7 cellular contexts compared by ENCODE assay signal in the genomic region with DNA sequence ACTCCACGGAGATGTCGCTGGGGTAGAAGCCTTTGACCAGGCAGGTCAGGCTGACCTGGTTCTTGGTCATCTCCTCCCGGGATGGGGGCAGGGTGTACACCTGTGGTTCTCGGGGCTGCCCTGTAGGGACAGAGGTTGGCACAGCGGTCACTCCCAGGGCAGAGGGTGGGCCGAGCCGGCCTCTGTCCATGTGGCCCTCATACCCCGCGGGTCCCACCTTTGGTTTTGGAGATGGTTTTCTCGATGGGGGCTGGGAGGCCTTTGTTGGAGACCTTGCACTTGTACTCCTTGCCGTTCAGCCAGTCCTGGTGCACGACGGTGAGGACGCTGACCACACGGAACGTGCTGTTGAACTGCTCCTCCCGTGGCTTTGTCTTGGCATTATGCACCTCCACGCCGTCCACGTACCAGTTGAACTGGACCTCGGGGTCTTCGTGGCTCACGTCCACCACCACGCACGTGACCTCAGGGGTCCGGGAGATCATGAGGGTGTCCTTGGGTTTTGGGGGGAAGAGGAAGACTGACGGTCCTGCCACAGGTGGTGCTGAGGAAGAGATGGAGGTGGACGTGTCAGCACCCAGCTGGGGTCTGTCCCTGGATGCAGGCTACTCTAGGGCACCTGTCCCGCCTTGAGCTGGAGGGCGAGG.
A peak's percentile ranks its signal among the peaks of the same experiment; 100 is the strongest.
DNase-seq lines count a peak whose midpoint lies in the region; ATAC-seq and TF ChIP-seq lines count a peak whose summit lies in the region.
"Not testable (repeated sequence)": the region's sequence is repeated elsewhere in the genome, so short reads cannot be mapped to it uniquely, and the experiment has no call there.

No MANE protein-coding gene starts in this region.

- not testable (repeated sequence) for TF ChIP-seq POLR2A in upper lobe of left lung (IDR thresholded peaks at IDR 0.05)

- H3K27ac Mint-ChIP-seq in IgD-negative memory B cell (peak overlapping the region in 1 of 3 donors; percentile 8), memory B cell (peak overlapping the region; percentile 87)
- not testable (repeated sequence) for H3K27ac Mint-ChIP-seq in activated naive CD8-positive, alpha-beta T cell treated with anti-CD3 and anti-CD28 coated beads, Interleukin-2, amount 10 ng/mL, durations not matched to agents 7 days and 5 days; chondrocyte (ENCODE audit: unreplicated experiment)
- H3K27ac Mint-ChIP-seq in stimulated activated memory B cell treated with anti-CD40 and anti-IgM and Interleukin-4, amounts not matched to agents 10 μg/mL and 1 μg/mL and 100 μg/mL, for 72 hours, result peak overlapping the region; percentile 85

- not testable (repeated sequence) for H3K9me3 Mint-ChIP-seq in IgD-negative memory B cell; activated naive CD8-positive, alpha-beta T cell treated with anti-CD3 and anti-CD28 coated beads, Interleukin-2, amount 10 ng/mL, durations not matched to agents 7 days and 5 days; chondrocyte (ENCODE audit: low read depth); memory B cell; stimulated activated memory B cell treated with anti-CD40 and anti-IgM and Interleukin-4, amounts not matched to agents 10 μg/mL and 1 μg/mL and 100 μg/mL, for 72 hours

- DNase-seq in activated effector memory CD4-positive, alpha-beta T cell treated with anti-CD3 and anti-CD28 coated beads, Interleukin-2, amount 50 U/mL, for 16 hours, result peak; percentile 50
- DNase-seq in activated naive CD8-positive, alpha-beta T cell treated with anti-CD3 and anti-CD28 coated beads, Interleukin-2, amount 10 ng/mL, durations not matched to agents 7 days and 5 days, result peak; percentile 28
- DNase-seq in chondrocyte (ENCODE audit: low spot score), result peak; percentile 65
- DNase-seq in memory B cell (ENCODE audit: low spot score in 2 of 2), result not testable (repeated sequence)
- DNase-seq in upper lobe of left lung, result peak; percentile 8 to 60

- not testable (repeated sequence) for ATAC-seq in activated naive CD8-positive, alpha-beta T cell treated with anti-CD3 and anti-CD28 coated beads, Interleukin-2, amount 10 ng/mL, durations not matched to agents 7 days and 5 days (ENCODE audit: low read depth); memory B cell (ENCODE audit: low read depth); stimulated activated memory B cell treated with anti-CD40 and anti-IgM and Interleukin-4, amounts not matched to agents 10 μg/mL and 1 μg/mL and 100 μg/mL, for 72 hours; upper lobe of left lung (ENCODE audit: low FRiP score in 2 of 2)

- POLR2A ChIA-PET in activated naive CD8-positive, alpha-beta T cell treated with anti-CD3 and anti-CD28 coated beads, Interleukin-2, amount 10 ng/mL, durations not matched to agents 7 days and 5 days (lab: Charles Lee), result not testable (repeated sequence)

- H3K4me3 Mint-ChIP-seq in IgD-negative memory B cell, result peak overlapping the region; percentile 56 to 89 (median 78)
- H3K4me3 Mint-ChIP-seq in activated naive CD8-positive, alpha-beta T cell treated with anti-CD3 and anti-CD28 coated beads, Interleukin-2, amount 10 ng/mL, durations not matched to agents 7 days and 5 days; chondrocyte (ENCODE audit: unreplicated experiment): not testable (repeated sequence)
- H3K4me3 Mint-ChIP-seq in memory B cell, result peak overlapping the region; percentile 92
- peak overlapping the region; percentile 89 for H3K4me3 Mint-ChIP-seq in stimulated activated memory B cell treated with anti-CD40 and anti-IgM and Interleukin-4, amounts not matched to agents 10 μg/mL and 1 μg/mL and 100 μg/mL, for 72 hours

- TF ChIP-seq CTCF in chondrocyte (IDR thresholded peaks at IDR 0.05); upper lobe of left lung (IDR thresholded peaks at IDR 0.05): not testable (repeated sequence)

- H3K27ac ChIP-seq in upper lobe of left lung, result not testable (repeated sequence)

- H3K9me3 ChIP-seq in upper lobe of left lung, result not testable (repeated sequence)

- H3K27me3 ChIP-seq in upper lobe of left lung, result not testable (repeated sequence)

- 86 to 89% methylated on average over 12 to 26 of the region's 30 CpGs for WGBS in upper lobe of left lung, 2 donors

- not testable (repeated sequence) for H3K4me3 ChIP-seq in upper lobe of left lung

- H3K36me3 ChIP-seq in upper lobe of left lung, result not testable (repeated sequence)

- peaks cover 13% of the 10 kb centered on the region for H3K36me3 Mint-ChIP-seq in IgD-negative memory B cell
- H3K36me3 Mint-ChIP-seq in activated naive CD8-positive, alpha-beta T cell treated with anti-CD3 and anti-CD28 coated beads, Interleukin-2, amount 10 ng/mL, durations not matched to agents 7 days and 5 days; chondrocyte (ENCODE audit: low read depth): not testable (repeated sequence)
- H3K36me3 Mint-ChIP-seq in memory B cell, result peaks cover 48% of the 10 kb centered on the region
- H3K36me3 Mint-ChIP-seq in stimulated activated memory B cell treated with anti-CD40 and anti-IgM and Interleukin-4, amounts not matched to agents 10 μg/mL and 1 μg/mL and 100 μg/mL, for 72 hours, result peaks cover 63% of the 10 kb centered on the region

- H3K4me1 ChIP-seq in upper lobe of left lung, result not testable (repeated sequence)

- H3K27me3 Mint-ChIP-seq in IgD-negative memory B cell; activated naive CD8-positive, alpha-beta T cell treated with anti-CD3 and anti-CD28 coated beads, Interleukin-2, amount 10 ng/mL, durations not matched to agents 7 days and 5 days; chondrocyte (ENCODE audit: low read depth); memory B cell; stimulated activated memory B cell treated with anti-CD40 and anti-IgM and Interleukin-4, amounts not matched to agents 10 μg/mL and 1 μg/mL and 100 μg/mL, for 72 hours: not testable (repeated sequence)

- TF ChIP-seq EP300 in upper lobe of left lung (IDR thresholded peaks at IDR 0.05), result not testable (repeated sequence)

- H3K4me1 Mint-ChIP-seq in IgD-negative memory B cell (peaks cover 2 to 11% (median 6%) of the 10 kb centered on the region in 3 donors), memory B cell (peaks cover 27% of the 10 kb centered on the region)
- not testable (repeated sequence) for H3K4me1 Mint-ChIP-seq in activated naive CD8-positive, alpha-beta T cell treated with anti-CD3 and anti-CD28 coated beads, Interleukin-2, amount 10 ng/mL, durations not matched to agents 7 days and 5 days; chondrocyte (ENCODE audit: low read depth)
- H3K4me1 Mint-ChIP-seq in stimulated activated memory B cell treated with anti-CD40 and anti-IgM and Interleukin-4, amounts not matched to agents 10 μg/mL and 1 μg/mL and 100 μg/mL, for 72 hours, result peaks cover 52% of the 10 kb centered on the region
